Comparison of ENCODE assay signal across 1 cellular context in genomic region chr6:33668328-33668727, GRCh38.
TF ChIP-seq lines count a peak whose summit lies in the region.

No MANE protein-coding gene starts in this region.

TF ChIP-seq in HCT116, 20 proteins besides CTCF, POLR2A, EP300 and RAD21 (continued from another document):
- TF ChIP-seq ZBTB33 (IDR thresholded peaks at IDR 0.05; ENCODE audit: extremely low read depth, insufficient replicate concordance, low read length) (no peak), ELF1 (IDR thresholded peaks at IDR 0.05; ENCODE audit: borderline replicate concordance, low read depth) (no peak), POLR2AphosphoS5 (IDR thresholded peaks at IDR 0.05; ENCODE audit: low read depth, low read length) (no peak), EZH2phosphoT487 (IDR thresholded peaks at IDR 0.05; ENCODE audit: borderline replicate concordance) (no peak), YY1 (IDR thresholded peaks at IDR 0.05; ENCODE audit: extremely low read depth, insufficient replicate concordance, low read depth, low read length) (no peak), CEBPB (IDR thresholded peaks at IDR 0.05; ENCODE audit: low read depth) (no peak), ZFX (IDR thresholded peaks at IDR 0.05) (no peak), CBX3 (IDR thresholded peaks at IDR 0.05; ENCODE audit: low read depth) (no peak), EGR1 (IDR thresholded peaks at IDR 0.05; ENCODE audit: low read depth) (no peak), ATF3 (IDR thresholded peaks at IDR 0.05) (no peak), SRF (IDR thresholded peaks at IDR 0.05; ENCODE audit: low read depth) (no peak), EZH2 (IDR thresholded peaks at IDR 0.05) (no peak), ZNF274 (IDR thresholded peaks at IDR 0.05; ENCODE audit: low read depth, low read length) (no peak), FOSL1 (IDR thresholded peaks at IDR 0.05; ENCODE audit: low read depth) (no peak), JUND (IDR thresholded peaks at IDR 0.05) (no peak), TCF7L2 (IDR thresholded peaks at IDR 0.05; ENCODE audit: borderline replicate concordance, extremely low read depth, insufficient read depth, insufficient read length) (no peak)
